Comparison of ENCODE assay signal across 17 cellular contexts in the genomic region with DNA sequence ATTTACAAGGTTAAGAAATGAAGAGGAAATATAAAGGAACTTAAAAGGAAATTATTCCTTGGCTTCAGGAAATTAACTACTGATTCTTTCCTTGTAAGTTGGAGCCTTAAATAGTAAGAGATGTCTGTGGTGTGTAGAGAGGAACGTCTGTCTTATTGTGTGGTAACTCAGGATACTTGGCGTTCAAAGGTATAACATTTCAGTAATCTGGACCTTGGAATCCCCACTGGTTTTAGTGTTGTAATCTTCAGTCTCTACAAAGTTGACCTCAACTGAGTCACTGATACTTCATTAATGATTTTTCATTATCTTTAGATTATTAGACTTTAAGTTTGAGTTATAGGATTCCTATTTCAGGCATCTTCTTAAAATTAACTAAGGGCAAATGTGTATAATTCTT.
A peak's percentile ranks its signal among the peaks of the same experiment; 100 is the strongest.
DNase-seq lines count a peak whose midpoint lies in the region; ATAC-seq and TF ChIP-seq lines count a peak whose summit lies in the region.
"Had no signal": no experiment of that assay in that cellular context is flagged by ENCODE, and none has a peak within 500 bp of the region (broad histone marks: within the 10 kb centered on the region; RNA-seq: fewer than 3 reads in every experiment).

No MANE protein-coding gene starts in this region.

- H3K36me3 Mint-ChIP-seq in nephron (ENCODE audit: low read depth): no peaks in the 10 kb centered on the region
- H3K36me3 Mint-ChIP-seq: CD4-positive, CD25-positive, alpha-beta regulatory T cell had no signal

- peaks cover 4% of the 10 kb centered on the region for H3K4me1 Mint-ChIP-seq in nephron
- H3K4me1 Mint-ChIP-seq: CD4-positive, CD25-positive, alpha-beta regulatory T cell had no signal

- H3K27me3 Mint-ChIP-seq in nephron (ENCODE audit: low read depth): peaks cover 4% of the 10 kb centered on the region
- H3K27me3 Mint-ChIP-seq: IgD-negative memory B cell had no signal

- peaks cover 2% of the 10 kb centered on the region for H3K36me3 ChIP-seq in OCI-LY3 (replicated peaks; ENCODE audit: low read depth, low read length)
- no peaks in the 10 kb centered on the region for H3K36me3 ChIP-seq in hepatocyte (replicated peaks; ENCODE audit: insufficient read depth, low read depth)
- H3K36me3 ChIP-seq: BE2C, HAP-1 had no signal

- H3K9me3 ChIP-seq in OCI-LY3 (ENCODE audit: insufficient read depth, low read length) (peaks cover 5% of the 10 kb centered on the region; the same call in 1 of the 2 replicates), hepatocyte (ENCODE audit: low read depth) (no peaks in the 10 kb centered on the region)
- H3K9me3 ChIP-seq: BE2C, Caco-2, HAP-1 had no signal

- peak overlapping the region; percentile 86 to 93 (median 89) for H3K27ac Mint-ChIP-seq in nephron
- H3K27ac Mint-ChIP-seq: CD4-positive, CD25-positive, alpha-beta regulatory T cell; IgD-negative memory B cell had no signal

- H3K9me2 ChIP-seq in hepatocyte (replicated peaks; ENCODE audit: insufficient read depth): no peaks in the 10 kb centered on the region

- no peaks in the 10 kb centered on the region for H3K9me3 Mint-ChIP-seq in nephron

- ATAC-seq in GM18502 (IDR thresholded peaks at IDR 0.05; ENCODE audit: poor library complexity, unreplicated experiment): no peak
- ATAC-seq: HepG2 had no signal

- H3K4me3 Mint-ChIP-seq in nephron: no peak overlapping the region
- H3K4me3 Mint-ChIP-seq: CD4-positive, CD25-positive, alpha-beta regulatory T cell; IgD-negative memory B cell had no signal

- 84% methylated on average over 2 of the region's 2 CpGs for WGBS in hepatocyte (ENCODE audit: low lambda C conversion rate, missing lambda C conversion rate)

- H3K4me2 ChIP-seq in OCI-LY3 (ENCODE audit: low read length): peak overlapping the region; percentile 54
- H3K4me2 ChIP-seq in hepatocyte: no peak overlapping the region

- H3K9ac ChIP-seq in OCI-LY3 (ENCODE audit: low read length): no peak overlapping the region; the same call in 1 of the 2 replicates
- H3K9ac ChIP-seq: GM23248 had no signal

- H3K79me2 ChIP-seq in OCI-LY3 (ENCODE audit: low read length) (no peaks in the 10 kb centered on the region), hepatocyte (no peaks in the 10 kb centered on the region)

- H3K4me3 ChIP-seq in OCI-LY3 (ENCODE audit: low read length) (no peak overlapping the region), hepatocyte (no peak overlapping the region)
- H3K4me3 ChIP-seq: GM23248, HAP-1 had no signal

- no peak overlapping the region for H2AFZ ChIP-seq in OCI-LY3 (ENCODE audit: low read depth, low read length)
- no peak overlapping the region for H2AFZ ChIP-seq in hepatocyte
- H2AFZ ChIP-seq: GM23248 had no signal

- DNase-seq in hepatocyte (ENCODE audit: low spot score) (no peak), AG08395 (ENCODE audit: low spot score) (no peak), dedifferentiated amniotic fluid mesenchymal stem cell (ENCODE audit: extremely low spot score) (no peak)
- DNase-seq in effector CD8-positive, alpha-beta T cell (lab: John Stamatoyannopoulos, UW): no peak
- DNase-seq: BE2C; C1 segment of cervical spinal cord; Caco-2; CD4-positive, CD25-positive, alpha-beta regulatory T cell; DMS79 treated with DMSO at 0.1 percent for 48 hours; GF-D8; GM23248 had no signal

- H3K27me3 ChIP-seq in OCI-LY3 (ENCODE audit: low read depth, low read length) (no peaks in the 10 kb centered on the region), hepatocyte (no peaks in the 10 kb centered on the region)

- H3K27ac ChIP-seq in OCI-LY3 (ENCODE audit: low read length) (peak overlapping the region; percentile 23; the same call in 1 of the 2 replicates), hepatocyte (peak overlapping the region; percentile 16)
- H3K27ac ChIP-seq: GM23248 had no signal

- peaks cover 58% of the 10 kb centered on the region for H3K4me1 ChIP-seq in OCI-LY3 (ENCODE audit: low read length)
- H3K4me1 ChIP-seq in hepatocyte (ENCODE audit: insufficient read depth): no peaks in the 10 kb centered on the region
- H3K4me1 ChIP-seq: BE2C, Caco-2, HAP-1 had no signal

- H4K20me1 ChIP-seq in OCI-LY3 (ENCODE audit: insufficient read depth, low read length) (no peaks in the 10 kb centered on the region), hepatocyte (ENCODE audit: insufficient read depth, poor library complexity, severe bottlenecking) (no peaks in the 10 kb centered on the region)

- no peak for TF ChIP-seq CTCF in OCI-LY3 (IDR thresholded peaks at IDR 0.05; ENCODE audit: low read depth, low read length)
- TF ChIP-seq CTCF in hepatocyte (IDR thresholded peaks at IDR 0.05; ENCODE audit: poor library complexity): no peak
- TF ChIP-seq CTCF in nephron (IDR thresholded peaks at IDR 0.05; ENCODE audit: unreplicated experiment in 3 of 3): no peak
